In the genomic region with DNA sequence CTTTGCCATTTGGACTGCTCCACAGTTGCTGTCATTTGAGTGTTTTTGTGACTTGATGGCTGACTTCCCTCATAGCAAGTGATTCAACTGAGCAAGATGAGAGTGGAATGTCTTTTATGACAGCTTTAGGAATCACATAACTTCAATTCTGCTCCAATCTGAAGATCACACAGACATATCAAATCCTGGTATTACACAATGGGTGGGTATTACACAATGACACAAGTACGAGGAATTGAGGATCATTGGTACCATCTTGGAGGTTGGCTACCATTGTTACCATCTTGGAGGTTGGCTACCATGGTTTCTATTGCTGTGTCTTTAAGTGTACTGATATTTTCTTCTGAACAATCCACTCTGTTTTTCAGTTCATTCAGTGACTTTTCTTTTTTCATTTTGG, we compare ENCODE assay signal across 8 cellular contexts. TPM values are rescaled to one million over a fixed set of nuclear protein-coding genes. Genes with fewer than 3 reads are reported as not detected.
"Had no signal": no experiment of that assay in that cellular context is flagged by ENCODE, and none has a peak within 500 bp of the region (broad histone marks: within the 10 kb centered on the region; RNA-seq: fewer than 3 reads in every experiment).

No MANE protein-coding gene starts in this region.

- H3K9ac ChIP-seq: KMS-11 had no signal

- H3K4me3 Mint-ChIP-seq: IgD-negative memory B cell had no signal

- FAIRE-seq: HTR-8/SVneo had no signal

- H3K27ac Mint-ChIP-seq: IgD-negative memory B cell had no signal

- H3K27ac ChIP-seq: HL-60, KMS-11 had no signal

- H3K4me1 Mint-ChIP-seq: IgD-negative memory B cell had no signal

- H3K4me2 ChIP-seq: KMS-11 had no signal

- DNase-seq: KBM-7, KG1 had no signal

RNA-seq across cellular contexts. Expression of gene TSHB, which starts 8.5 kb away (rescaled TPM):
- total RNA-seq: HT-29, HT1080 had no signal
- polyA plus RNA-seq: IgD-negative memory B cell had no signal
